17 cellular contexts compared by ENCODE assay signal in genomic region chr3:88369767-88370166, GRCh38.
A peak's percentile ranks its signal among the peaks of the same experiment; 100 is the strongest.
DNase-seq lines count a peak whose midpoint lies in the region; ATAC-seq and TF ChIP-seq lines count a peak whose summit lies in the region.
"Had no signal": no experiment of that assay in that cellular context is flagged by ENCODE, and none has a peak within 500 bp of the region (broad histone marks: within the 10 kb centered on the region; RNA-seq: fewer than 3 reads in every experiment).

No MANE protein-coding gene starts in this region.

- peaks cover 6% of the 10 kb centered on the region for H3K36me3 Mint-ChIP-seq in nephron progenitor cell (ENCODE audit: low read depth)
- H3K36me3 Mint-ChIP-seq: CD4-positive, alpha-beta memory T cell had no signal

- no peaks in the 10 kb centered on the region for H3K4me1 ChIP-seq in gastroesophageal sphincter

- H3K4me3 Mint-ChIP-seq in nephron progenitor cell = no peak overlapping the region
- H3K4me3 Mint-ChIP-seq: CD4-positive, alpha-beta memory T cell had no signal

- no peaks in the 10 kb centered on the region for H3K36me3 ChIP-seq in gastroesophageal sphincter

- peaks cover 23% of the 10 kb centered on the region for H3K9me3 Mint-ChIP-seq in nephron progenitor cell

- ATAC-seq in Right ventricle myocardium superior (ENCODE audit: poor library complexity) = peak; percentile 56
- ATAC-seq in sciatic nerve = peak; percentile 76
- no peak for ATAC-seq in GM21786 (IDR thresholded peaks at IDR 0.05; ENCODE audit: unreplicated experiment)
- no peak for ATAC-seq in gastroesophageal sphincter

- peaks cover 0 to 9% (median 0%) of the 10 kb centered on the region in 3 donors for H3K9me3 ChIP-seq in gastroesophageal sphincter

- H3K27ac ChIP-seq in gastroesophageal sphincter = no peak overlapping the region

- WGBS in gastroesophageal sphincter (ENCODE audit: low coverage in 1 of 2), 2 donors = 90% methylated on average over 2 of the region's 2 CpGs; no CpG with 5 or more reads in 1 of the 2 donors

- TF ChIP-seq POLR2A in gastroesophageal sphincter (IDR thresholded peaks at IDR 0.05) = no peak

- H3K27ac Mint-ChIP-seq in nephron progenitor cell = peak overlapping the region; percentile 13
- H3K27ac Mint-ChIP-seq: CD4-positive, alpha-beta memory T cell had no signal

- TF ChIP-seq CTCF in nephron progenitor cell (IDR thresholded peaks at IDR 0.05) = no peak
- no peak for TF ChIP-seq CTCF in gastroesophageal sphincter (IDR thresholded peaks at IDR 0.05)

- H3K27me3 ChIP-seq in gastroesophageal sphincter = no peaks in the 10 kb centered on the region

- H3K4me3 ChIP-seq in gastroesophageal sphincter = no peak overlapping the region

- peaks cover 14% of the 10 kb centered on the region for H3K4me1 Mint-ChIP-seq in nephron progenitor cell
- H3K4me1 Mint-ChIP-seq: CD4-positive, alpha-beta memory T cell had no signal

- intact Hi-C loops in Right ventricle myocardium superior (cut with DNase I) (no loop called here), cardiac septum (cut with DNase I) (no loop called here), sciatic nerve (cut with DNase I) (no loop called here)

- no peaks in the 10 kb centered on the region for H3K27me3 Mint-ChIP-seq in nephron progenitor cell (ENCODE audit: low read depth, poor library complexity)

- TF ChIP-seq EP300 in gastroesophageal sphincter (IDR thresholded peaks at IDR 0.05) = no peak

- DNase-seq in Right ventricle myocardium superior (no peak), cardiac septum (ENCODE audit: low spot score) (no peak), NCI-H446 treated with DMSO at 0.1 percent for 48 hours (lab: John Stamatoyannopoulos, UW) (peak; percentile 79), nephron progenitor cell (no peak), sciatic nerve (ENCODE audit: low spot score) (no peak), occipital lobe (lab: John Stamatoyannopoulos, UW) (no peak)
- DNase-seq: C1 segment of cervical spinal cord; Calu3; CD4-positive, alpha-beta memory T cell; COR-L47; DMS53; DMS79 treated with DMSO at 0.1 percent for 48 hours; GF-D8; H7; HCEC 1CT had no signal

Comparison
In these comparisons a context has a peak if more than half of its experiments do, and no peak if none do; other contexts are left out.
1. ATAC-seq: peak in Right ventricle myocardium superior (single experiment) and sciatic nerve (single experiment); none in GM21786 (single experiment) and gastroesophageal sphincter (single experiment).